ENCODE assay signal across 21 cellular contexts in the genomic region with DNA sequence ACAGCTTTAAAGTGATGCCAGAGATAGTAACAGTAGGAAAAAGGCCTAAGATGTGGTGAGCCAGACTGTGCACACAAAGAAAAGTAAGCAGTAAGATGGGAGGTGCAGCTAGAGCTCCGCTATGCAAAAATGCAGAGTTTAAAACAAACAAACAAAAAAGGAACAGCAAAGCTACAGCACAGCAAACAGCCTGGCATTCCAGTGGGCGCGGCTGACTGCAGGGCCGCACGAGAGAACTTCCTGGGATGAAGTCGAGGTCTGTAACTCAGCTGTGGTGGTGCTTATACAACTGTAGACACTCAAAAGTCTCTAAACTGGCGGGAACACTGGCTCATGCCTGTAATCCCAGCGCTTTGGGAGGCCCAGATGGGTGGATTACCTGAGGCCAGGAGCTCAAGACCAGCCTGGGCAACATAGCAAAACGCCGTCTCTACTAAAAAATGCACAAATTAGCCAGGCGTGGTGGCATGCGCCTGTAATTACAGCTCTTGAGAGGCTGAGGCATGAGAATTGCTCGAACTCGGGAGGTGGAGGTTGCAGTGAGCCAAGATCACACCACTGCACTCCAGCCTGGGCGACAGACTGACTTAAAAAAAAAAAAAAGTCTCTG. TPM values are rescaled to one million over a fixed set of nuclear protein-coding genes. Genes with fewer than 3 reads are reported as not detected.
A peak's percentile ranks its signal among the peaks of the same experiment; 100 is the strongest.
DNase-seq lines count a peak whose midpoint lies in the region; ATAC-seq and TF ChIP-seq lines count a peak whose summit lies in the region.
"Had no signal": no experiment of that assay in that cellular context is flagged by ENCODE, and none has a peak within 500 bp of the region (broad histone marks: within the 10 kb centered on the region; RNA-seq: fewer than 3 reads in every experiment).

No MANE protein-coding gene starts in this region.

- H3K36me3 ChIP-seq in left lung = peaks cover 0 to 56% of the 10 kb centered on the region in 2 donors
- peaks cover 6% of the 10 kb centered on the region for H3K36me3 ChIP-seq in upper lobe of right lung
- H3K36me3 ChIP-seq in CD4-positive, alpha-beta memory T cell (ENCODE audit: insufficient read depth, low read length) = peaks cover 11% of the 10 kb centered on the region

- H3K27me3 ChIP-seq in left lung = no peaks in the 10 kb centered on the region
- no peaks in the 10 kb centered on the region for H3K27me3 ChIP-seq in upper lobe of right lung
- no peaks in the 10 kb centered on the region for H3K27me3 ChIP-seq in CD4-positive, alpha-beta memory T cell (ENCODE audit: insufficient read depth, low read length)
- H3K27me3 ChIP-seq: BLaER1 treated with 17β-estradiol and CSF1 and Interleukin-3, amounts not matched to agents 10 nM and 100 nM had no signal

- intact Hi-C loops in left lung (cut with DNase I) = no loop called here
- intact Hi-C loops in upper lobe of right lung (cut with DNase I) = no loop called here
- intact Hi-C loops in CD4-positive, alpha-beta memory T cell (cut with micrococcal nuclease) = no loop called here

- H3K27me3 Mint-ChIP-seq in activated naive CD4-positive, alpha-beta T cell treated with anti-CD3 and anti-CD28 coated beads, Interleukin-2, amount 10 ng/mL, durations not matched to agents 7 days and 5 days = no peaks in the 10 kb centered on the region
- H3K27me3 Mint-ChIP-seq in CD4-positive, alpha-beta memory T cell = no peaks in the 10 kb centered on the region
- H3K27me3 Mint-ChIP-seq: IgD-negative memory B cell had no signal

- H3K36me3 Mint-ChIP-seq in activated naive CD4-positive, alpha-beta T cell treated with anti-CD3 and anti-CD28 coated beads, Interleukin-2, amount 10 ng/mL, durations not matched to agents 7 days and 5 days = peaks cover 15% of the 10 kb centered on the region
- H3K36me3 Mint-ChIP-seq in activated naive CD4-positive, alpha-beta T cell treated with anti-CD3 and anti-CD28 coated beads, Interleukin-2, amount 50 U/mL, for 72 hours = peaks cover 0 to 13% of the 10 kb centered on the region in 2 donors
- peaks cover 17 to 53% of the 10 kb centered on the region in 2 donors for H3K36me3 Mint-ChIP-seq in CD4-positive, alpha-beta memory T cell

- H3K4me1 ChIP-seq in left lung (no peaks in the 10 kb centered on the region), upper lobe of right lung (no peaks in the 10 kb centered on the region)
- H3K4me1 ChIP-seq in CD4-positive, alpha-beta memory T cell (ENCODE audit: insufficient read depth, low read length) = no peaks in the 10 kb centered on the region

- H3K27ac Mint-ChIP-seq in activated naive CD4-positive, alpha-beta T cell treated with anti-CD3 and anti-CD28 coated beads, Interleukin-2, amount 10 ng/mL, durations not matched to agents 7 days and 5 days = no peak overlapping the region
- no peak overlapping the region for H3K27ac Mint-ChIP-seq in activated naive CD4-positive, alpha-beta T cell treated with anti-CD3 and anti-CD28 coated beads, Interleukin-2, amount 50 U/mL, for 72 hours
- peak overlapping the region in 2 of 7 donors; percentile 5 to 18 for H3K27ac Mint-ChIP-seq in CD4-positive, alpha-beta memory T cell

- POLR2A ChIA-PET in RWPE1 (lab: Yijun Ruan, JAX; ENCODE audit: low non-redundant PET) = interaction anchor here (0.5 kb wide), 1 partner anchor 8 kb away, joined by 4 read pairs; no protein-coding TSS in a partner anchor
- POLR2A ChIA-PET in CD4-positive, alpha-beta memory T cell (lab: Charles Lee; ENCODE audit: partially characterized antibody) = interaction anchor here (1.0 kb wide), 1 partner anchor 13 kb away, joined by 3 read pairs; no protein-coding TSS in a partner anchor

- H3K9me3 ChIP-seq in left lung (no peaks in the 10 kb centered on the region), upper lobe of right lung (no peaks in the 10 kb centered on the region)
- no peaks in the 10 kb centered on the region for H3K9me3 ChIP-seq in CD4-positive, alpha-beta memory T cell (ENCODE audit: control insufficient read depth in 1 of 2, low read length in 2 of 2)
- H3K9me3 ChIP-seq: BLaER1 treated with 17β-estradiol and CSF1 and Interleukin-3, amounts not matched to agents 10 nM and 100 nM; SK-N-SH had no signal

- peak; percentile 9 for DNase-seq in activated naive CD4-positive, alpha-beta T cell treated with anti-CD3 and anti-CD28 coated beads, Interleukin-2, amount 10 ng/mL, durations not matched to agents 7 days and 5 days
- no peak for DNase-seq in activated naive CD4-positive, alpha-beta T cell treated with anti-CD3 and anti-CD28 coated beads, Interleukin-2, amount 50 U/mL, for 72 hours (ENCODE audit: low spot score in 2 of 2)
- DNase-seq in RWPE1 (ENCODE audit: low spot score) (no peak), left lung (peak; percentile 32 to 66), upper lobe of right lung (peak; percentile 58), SKM-1 (lab: John Stamatoyannopoulos, UW; ENCODE audit: unreplicated experiment) (no peak)
- DNase-seq in CD4-positive, alpha-beta memory T cell = no peak
- DNase-seq: 8988T, DMS53, EL, MV-4-11, NCI-H1105 treated with DMSO at 0.1 percent for 48 hours, NCI-H2081, NCI-H2171 treated with DMSO at 0.1 percent for 48 hours, NCI-H524 treated with DMSO at 0.1 percent for 48 hours, PC-9, RPMI8226, SHP77 treated with DMSO at 0.1 percent for 48 hours, SK-N-SH had no signal

- no peak overlapping the region for H3K4me3 Mint-ChIP-seq in activated naive CD4-positive, alpha-beta T cell treated with anti-CD3 and anti-CD28 coated beads, Interleukin-2, amount 10 ng/mL, durations not matched to agents 7 days and 5 days
- no peak overlapping the region for H3K4me3 Mint-ChIP-seq in CD4-positive, alpha-beta memory T cell
- H3K4me3 Mint-ChIP-seq: IgD-negative memory B cell had no signal

- CTCF ChIA-PET in activated naive CD4-positive, alpha-beta T cell treated with anti-CD3 and anti-CD28 coated beads, Interleukin-2, amount 10 ng/mL, durations not matched to agents 7 days and 5 days (lab: Charles Lee) = no interaction called here
- CTCF ChIA-PET in RWPE1 (lab: Yijun Ruan, JAX) = interaction anchor here (0.6 kb wide), 2 partner anchors 15 to 170 kb away, joined by 3 to 4 read pairs; no protein-coding TSS in a partner anchor
- CTCF ChIA-PET in CD4-positive, alpha-beta memory T cell (lab: Charles Lee; ENCODE audit: partially characterized antibody) = no interaction called here

- no peaks in the 10 kb centered on the region for H3K9me3 Mint-ChIP-seq in activated naive CD4-positive, alpha-beta T cell treated with anti-CD3 and anti-CD28 coated beads, Interleukin-2, amount 10 ng/mL, durations not matched to agents 7 days and 5 days
- H3K9me3 Mint-ChIP-seq in activated naive CD4-positive, alpha-beta T cell treated with anti-CD3 and anti-CD28 coated beads, Interleukin-2, amount 50 U/mL, for 72 hours = no peaks in the 10 kb centered on the region
- peaks cover 0 to 1% (median 0%) of the 10 kb centered on the region in 8 donors for H3K9me3 Mint-ChIP-seq in CD4-positive, alpha-beta memory T cell
- H3K9me3 Mint-ChIP-seq: IgD-negative memory B cell had no signal

- peaks cover under 1% of the 10 kb centered on the region for H3K4me1 Mint-ChIP-seq in activated naive CD4-positive, alpha-beta T cell treated with anti-CD3 and anti-CD28 coated beads, Interleukin-2, amount 10 ng/mL, durations not matched to agents 7 days and 5 days
- peaks cover 0 to under 1% (median 0%) of the 10 kb centered on the region in 4 donors for H3K4me1 Mint-ChIP-seq in CD4-positive, alpha-beta memory T cell

- H3K27ac ChIP-seq in RWPE1 (peak overlapping the region; percentile 19), left lung (peak overlapping the region in 1 of 2 donors; percentile 26), upper lobe of right lung (no peak overlapping the region)
- H3K27ac ChIP-seq in CD4-positive, alpha-beta memory T cell (ENCODE audit: low read depth, low read length) = no peak overlapping the region
- H3K27ac ChIP-seq: BLaER1 treated with 17β-estradiol and CSF1 and Interleukin-3, amounts not matched to agents 10 nM and 100 nM; PC-9 had no signal

- H3K4me3 ChIP-seq in left lung = no peak overlapping the region
- no peak overlapping the region for H3K4me3 ChIP-seq in upper lobe of right lung
- no peak overlapping the region for H3K4me3 ChIP-seq in CD4-positive, alpha-beta memory T cell (ENCODE audit: low read length in 2 of 2)
- H3K4me3 ChIP-seq: BLaER1 treated with 17β-estradiol and CSF1 and Interleukin-3, amounts not matched to agents 10 nM and 100 nM; PC-9 had no signal

- TF ChIP-seq CTCF in RWPE1 (conservative IDR thresholded peaks at IDR 0.05; ENCODE audit: low read depth) (no peak), left lung (IDR thresholded peaks at IDR 0.05) (no peak), upper lobe of right lung (IDR thresholded peaks at IDR 0.05) (no peak)

- no peak for ATAC-seq in activated naive CD4-positive, alpha-beta T cell treated with anti-CD3 and anti-CD28 coated beads, Interleukin-2, amount 50 U/mL, for 72 hours
- peak; percentile 71 for ATAC-seq in left lung
- ATAC-seq in upper lobe of right lung = peak; percentile 51

RNA-seq across cellular contexts. Expression of gene PRDM15, which starts 30.1 kb away (rescaled TPM):
- 10 to 100 TPM; 13.1 to 23.0 TPM for total RNA-seq in activated naive CD4-positive, alpha-beta T cell treated with anti-CD3 and anti-CD28 coated beads, Interleukin-2, amount 50 U/mL, for 72 hours
- total RNA-seq in left lung (1 to 10 TPM; 6.2 to 7.8 TPM), upper lobe of right lung (7.4 TPM)
- 10 to 100 TPM; 14.2 to 14.3 TPM for total RNA-seq in CD4-positive, alpha-beta memory T cell
- 1 to 10 TPM in 1 of 2 donors, under 1 TPM in 1; 0.50 to 3.3 TPM for polyA plus RNA-seq in CD4-positive, alpha-beta memory T cell

Comparison
In these comparisons a context has a peak if more than half of its experiments do, and no peak if none do; other contexts are left out.
1. DNase-seq: peak in activated naive CD4-positive, alpha-beta T cell treated with anti-CD3 and anti-CD28 coated beads, Interleukin-2, amount 10 ng/mL, durations not matched to agents 7 days and 5 days (single experiment), left lung (2 of 2) and upper lobe of right lung (single experiment); none in activated naive CD4-positive, alpha-beta T cell treated with anti-CD3 and anti-CD28 coated beads, Interleukin-2, amount 50 U/mL, for 72 hours (0 of 2), RWPE1 (single experiment), SKM-1 (single experiment) and CD4-positive, alpha-beta memory T cell (0 of 5).
2. ATAC-seq: peak in left lung (single experiment) and upper lobe of right lung (single experiment); none in activated naive CD4-positive, alpha-beta T cell treated with anti-CD3 and anti-CD28 coated beads, Interleukin-2, amount 50 U/mL, for 72 hours (0 of 2).